In the genomic region with DNA sequence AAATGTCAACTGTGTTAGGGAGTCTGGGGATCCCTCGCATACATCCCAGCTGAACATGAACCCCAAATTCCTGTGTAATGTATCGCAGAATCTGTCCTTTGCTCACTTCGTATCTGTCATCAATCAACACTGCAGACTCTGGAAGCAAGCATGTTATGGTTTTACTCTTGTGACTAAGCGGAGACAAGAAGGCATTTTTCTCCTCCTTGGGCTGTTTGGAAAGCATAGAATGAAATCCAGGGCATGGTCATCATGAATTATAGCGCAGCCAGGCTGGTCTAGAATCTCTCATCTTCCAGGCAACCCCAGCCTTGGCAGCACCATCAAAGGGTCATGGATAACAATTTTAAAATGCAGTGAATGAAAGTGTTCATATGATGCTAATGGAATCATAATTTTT, we compare ENCODE assay signal across 18 cellular contexts.
DNase-seq lines count a peak whose midpoint lies in the region; ATAC-seq and TF ChIP-seq lines count a peak whose summit lies in the region.
"Had no signal": no experiment of that assay in that cellular context is flagged by ENCODE, and none has a peak within 500 bp of the region (broad histone marks: within the 10 kb centered on the region; RNA-seq: fewer than 3 reads in every experiment).

No MANE protein-coding gene starts in this region.

- H2BK15ac ChIP-seq in mesenchymal stem cell (ENCODE audit: low read depth, poor library complexity, severe bottlenecking): no peak overlapping the region

- no peak overlapping the region for H2BK5ac ChIP-seq in mesenchymal stem cell (ENCODE audit: low read depth, low read length, poor library complexity, severe bottlenecking)

- H3K4ac ChIP-seq in mesenchymal stem cell (ENCODE audit: low read depth in 1 of 2, low read length in 2 of 2): no peak overlapping the region

- no peak overlapping the region for H4K91ac ChIP-seq in mesenchymal stem cell (ENCODE audit: low read length)

- H3K14ac ChIP-seq in mesenchymal stem cell (ENCODE audit: low read length in 2 of 2): no peak overlapping the region

- no peaks in the 10 kb centered on the region for H3K79me2 ChIP-seq in neural cell (replicated peaks; ENCODE audit: insufficient read depth, low read length)

- no peaks in the 10 kb centered on the region for H4K20me1 ChIP-seq in neural cell (ENCODE audit: insufficient read depth)

- no peaks in the 10 kb centered on the region for H3K9me3 ChIP-seq in cardiac muscle cell (ENCODE audit: low read depth)
- H3K9me3 ChIP-seq in right atrium auricular region: no peaks in the 10 kb centered on the region
- peaks cover 7% of the 10 kb centered on the region for H3K9me3 ChIP-seq in mesenchymal stem cell (ENCODE audit: control insufficient read depth, low read length)
- H3K9me3 ChIP-seq in neural cell (ENCODE audit: low read length): peaks cover 11% of the 10 kb centered on the region
- H3K9me3 ChIP-seq: HAP-1 had no signal

- H3K36me3 ChIP-seq in cardiac muscle cell (no peaks in the 10 kb centered on the region), right atrium auricular region (no peaks in the 10 kb centered on the region), mesenchymal stem cell (ENCODE audit: control insufficient read depth in 1 of 2, insufficient read depth in 2 of 2, low read depth in 1 of 2, low read length in 2 of 2) (no peaks in the 10 kb centered on the region), neural cell (ENCODE audit: insufficient read depth, low read length) (no peaks in the 10 kb centered on the region)
- H3K36me3 ChIP-seq: HAP-1 had no signal

- no peak overlapping the region for H2AK5ac ChIP-seq in mesenchymal stem cell (ENCODE audit: low read length, severe bottlenecking)

- no peak for TF ChIP-seq EP300 in neural cell (conservative IDR thresholded peaks at IDR 0.05; ENCODE audit: poor library complexity, severe bottlenecking)

- no peaks in the 10 kb centered on the region for H3K27me3 ChIP-seq in cardiac muscle cell
- no peaks in the 10 kb centered on the region for H3K27me3 ChIP-seq in right atrium auricular region
- peaks cover 14 to 28% of the 10 kb centered on the region in 2 experiments for H3K27me3 ChIP-seq in mesenchymal stem cell (ENCODE audit: control insufficient read depth in 1 of 2, insufficient read depth in 1 of 2, low read length in 2 of 2)
- no peaks in the 10 kb centered on the region for H3K27me3 ChIP-seq in neural cell (ENCODE audit: insufficient read depth, low read depth, low read length)

- TF ChIP-seq RAD21 in neural cell (conservative IDR thresholded peaks at IDR 0.05): no peak

- no peak for ATAC-seq in left ventricle myocardium superior
- ATAC-seq in HG03521 (IDR thresholded peaks at IDR 0.05; ENCODE audit: unreplicated experiment): no peak
- no peak for ATAC-seq in HG03108 (IDR thresholded peaks at IDR 0.05; ENCODE audit: unreplicated experiment)
- ATAC-seq: GM12878 had no signal

- H3K4me2 ChIP-seq in mesenchymal stem cell (ENCODE audit: low read length, poor library complexity, severe bottlenecking) (no peak overlapping the region), neural cell (ENCODE audit: low read length) (no peak overlapping the region)

- TF ChIP-seq CTCF in cardiac muscle cell (IDR thresholded peaks at IDR 0.05; ENCODE audit: low read depth, low read length) (no peak), right atrium auricular region (IDR thresholded peaks at IDR 0.05) (no peak), neural cell (IDR thresholded peaks at IDR 0.05; ENCODE audit: poor library complexity, severe bottlenecking) (no peak)

- no peak overlapping the region for H2BK120ac ChIP-seq in mesenchymal stem cell (ENCODE audit: low read depth, low read length)

- H3K4me3 ChIP-seq in cardiac muscle cell (no peak overlapping the region), right atrium auricular region (no peak overlapping the region), mesenchymal stem cell (ENCODE audit: insufficient read depth in 1 of 2, low read depth in 1 of 2, low read length in 2 of 2) (no peak overlapping the region), neural cell (ENCODE audit: low read length) (no peak overlapping the region)
- H3K4me3 ChIP-seq: GM12878, HAP-1 had no signal

- H2BK12ac ChIP-seq in mesenchymal stem cell (ENCODE audit: low read length in 2 of 2): no peak overlapping the region

- H2AFZ ChIP-seq in mesenchymal stem cell (ENCODE audit: low read depth, low read length) (no peak overlapping the region), neural cell (ENCODE audit: low read depth, low read length) (no peak overlapping the region)

- H3K27ac ChIP-seq in cardiac muscle cell (peak overlapping the region; percentile 78), right atrium auricular region (no peak overlapping the region), mesenchymal stem cell (ENCODE audit: low read length, poor library complexity, severe bottlenecking) (no peak overlapping the region), neural cell (ENCODE audit: low read length) (peak overlapping the region; percentile 4)
- H3K27ac ChIP-seq: 22Rv1 had no signal

- H3K9me2 ChIP-seq in neural cell (ENCODE audit: insufficient read depth, low read length): no peaks in the 10 kb centered on the region

- DNase-seq in cardiac muscle cell (ENCODE audit: low read depth in 1 of 2, low spot score in 1 of 2) (no peak), right atrium auricular region (ENCODE audit: low spot score) (no peak), amniotic epithelial cell (ENCODE audit: low read depth) (peak; percentile 73), mesenchymal stem cell (peak; percentile 21), left ventricle myocardium superior (no peak)
- DNase-seq: C1 segment of cervical spinal cord; Calu3; CD4-positive, alpha-beta memory T cell; COR-L47; DMS153; GOT3; HFFc6 had no signal

- 48% methylated on average over 4 of the region's 5 CpGs for WGBS in mesenchymal stem cell

- no peak overlapping the region for H3K23ac ChIP-seq in mesenchymal stem cell (ENCODE audit: low read length in 2 of 2)

- H4K8ac ChIP-seq in mesenchymal stem cell (ENCODE audit: low read length): no peak overlapping the region

- intact Hi-C loops in left ventricle myocardium superior (cut with micrococcal nuclease): no loop called here

- no peaks in the 10 kb centered on the region for H3F3A ChIP-seq in neural cell (ENCODE audit: insufficient read depth, low read length, poor library complexity, severe bottlenecking)

- H3K4me1 ChIP-seq in cardiac muscle cell (ENCODE audit: low read depth) (peaks cover 33% of the 10 kb centered on the region), right atrium auricular region (no peaks in the 10 kb centered on the region), mesenchymal stem cell (ENCODE audit: control insufficient read depth, insufficient read depth, low read depth, low read length) (no peaks in the 10 kb centered on the region)
- H3K4me1 ChIP-seq: HAP-1 had no signal

- H3K9ac ChIP-seq in mesenchymal stem cell (ENCODE audit: low read length) (no peak overlapping the region), neural cell (ENCODE audit: low read length) (no peak overlapping the region)

- H3K18ac ChIP-seq in mesenchymal stem cell (ENCODE audit: low read depth in 1 of 2, low read length in 2 of 2): no peak overlapping the region

- no peaks in the 10 kb centered on the region for H3K79me1 ChIP-seq in mesenchymal stem cell (replicated peaks; ENCODE audit: low read length, poor library complexity, severe bottlenecking)

TF ChIP-seq in neural cell, 6 proteins besides CTCF, POLR2A, EP300 and RAD21:
- TF ChIP-seq SMC3 (conservative IDR thresholded peaks at IDR 0.05; ENCODE audit: poor library complexity) (no peak), EZH2 (IDR thresholded peaks at IDR 0.05; ENCODE audit: borderline replicate concordance, insufficient read depth, low read length, poor library complexity, severe bottlenecking) (no peak), POLR2AphosphoS5 (IDR thresholded peaks at IDR 0.05) (no peak), TAF1 (IDR thresholded peaks at IDR 0.05; ENCODE audit: low read depth) (no peak), MXI1 (conservative IDR thresholded peaks at IDR 0.05; ENCODE audit: poor library complexity, severe bottlenecking) (no peak)
- TF ChIP-seq, protein P1, sequence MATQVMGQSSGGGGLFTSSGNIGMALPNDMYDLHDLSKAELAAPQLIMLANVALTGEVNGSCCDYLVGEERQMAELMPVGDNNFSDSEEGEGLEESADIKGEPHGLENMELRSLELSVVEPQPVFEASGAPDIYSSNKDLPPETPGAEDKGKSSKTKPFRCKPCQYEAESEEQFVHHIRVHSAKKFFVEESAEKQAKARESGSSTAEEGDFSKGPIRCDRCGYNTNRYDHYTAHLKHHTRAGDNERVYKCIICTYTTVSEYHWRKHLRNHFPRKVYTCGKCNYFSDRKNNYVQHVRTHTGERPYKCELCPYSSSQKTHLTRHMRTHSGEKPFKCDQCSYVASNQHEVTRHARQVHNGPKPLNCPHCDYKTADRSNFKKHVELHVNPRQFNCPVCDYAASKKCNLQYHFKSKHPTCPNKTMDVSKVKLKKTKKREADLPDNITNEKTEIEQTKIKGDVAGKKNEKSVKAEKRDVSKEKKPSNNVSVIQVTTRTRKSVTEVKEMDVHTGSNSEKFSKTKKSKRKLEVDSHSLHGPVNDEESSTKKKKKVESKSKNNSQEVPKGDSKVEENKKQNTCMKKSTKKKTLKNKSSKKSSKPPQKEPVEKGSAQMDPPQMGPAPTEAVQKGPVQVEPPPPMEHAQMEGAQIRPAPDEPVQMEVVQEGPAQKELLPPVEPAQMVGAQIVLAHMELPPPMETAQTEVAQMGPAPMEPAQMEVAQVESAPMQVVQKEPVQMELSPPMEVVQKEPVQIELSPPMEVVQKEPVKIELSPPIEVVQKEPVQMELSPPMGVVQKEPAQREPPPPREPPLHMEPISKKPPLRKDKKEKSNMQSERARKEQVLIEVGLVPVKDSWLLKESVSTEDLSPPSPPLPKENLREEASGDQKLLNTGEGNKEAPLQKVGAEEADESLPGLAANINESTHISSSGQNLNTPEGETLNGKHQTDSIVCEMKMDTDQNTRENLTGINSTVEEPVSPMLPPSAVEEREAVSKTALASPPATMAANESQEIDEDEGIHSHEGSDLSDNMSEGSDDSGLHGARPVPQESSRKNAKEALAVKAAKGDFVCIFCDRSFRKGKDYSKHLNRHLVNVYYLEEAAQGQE (IDR thresholded peaks at IDR 0.05; ENCODE audit: borderline replicate concordance): no peak

Comparison
In these comparisons a context has a peak if more than half of its experiments do, and no peak if none do; other contexts are left out.
1. H3K27ac ChIP-seq: peak in cardiac muscle cell (single experiment) and neural cell (single experiment); none in right atrium auricular region (0 of 2) and mesenchymal stem cell (single experiment).
2. DNase-seq: peak in amniotic epithelial cell (single experiment) and mesenchymal stem cell (single experiment); none in cardiac muscle cell (0 of 2), right atrium auricular region (single experiment) and left ventricle myocardium superior (single experiment).